Comparison of ENCODE assay signal across 1 cellular context in the genomic region with DNA sequence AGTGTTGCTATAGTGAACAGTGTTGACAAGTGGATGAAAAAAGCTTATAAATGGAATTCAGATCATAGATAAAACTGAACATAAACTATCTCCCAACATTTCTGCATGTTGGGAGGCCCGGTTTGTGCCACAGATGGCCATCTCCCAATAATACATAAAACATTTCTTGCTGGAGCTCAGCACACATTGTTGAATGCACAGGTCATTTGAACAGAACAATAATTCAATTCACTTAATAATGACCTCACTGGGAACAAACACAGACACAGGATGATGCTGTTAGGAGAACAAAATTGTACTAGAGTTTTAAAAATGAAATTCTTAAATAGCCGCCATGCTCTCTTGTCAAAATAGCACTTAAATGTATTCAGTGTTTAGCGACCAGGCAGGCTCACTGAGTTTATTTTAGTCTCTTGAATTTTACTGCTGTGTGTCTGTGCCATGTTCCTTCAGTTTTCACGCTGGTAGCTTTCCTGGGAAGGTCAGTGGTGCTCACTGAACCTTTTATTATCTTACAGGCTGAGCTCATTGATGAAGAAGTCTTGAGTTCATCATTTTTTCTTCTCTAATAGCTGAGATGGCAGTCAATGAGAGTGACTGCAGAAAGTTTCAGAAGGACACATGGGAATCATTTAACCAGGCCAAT.
TF ChIP-seq lines count a peak whose summit lies in the region.

No MANE protein-coding gene starts in this region.

TF ChIP-seq in IMR-90, 13 proteins besides CTCF, POLR2A, EP300 and RAD21 (continued from another document):
- TF ChIP-seq, protein P1, sequence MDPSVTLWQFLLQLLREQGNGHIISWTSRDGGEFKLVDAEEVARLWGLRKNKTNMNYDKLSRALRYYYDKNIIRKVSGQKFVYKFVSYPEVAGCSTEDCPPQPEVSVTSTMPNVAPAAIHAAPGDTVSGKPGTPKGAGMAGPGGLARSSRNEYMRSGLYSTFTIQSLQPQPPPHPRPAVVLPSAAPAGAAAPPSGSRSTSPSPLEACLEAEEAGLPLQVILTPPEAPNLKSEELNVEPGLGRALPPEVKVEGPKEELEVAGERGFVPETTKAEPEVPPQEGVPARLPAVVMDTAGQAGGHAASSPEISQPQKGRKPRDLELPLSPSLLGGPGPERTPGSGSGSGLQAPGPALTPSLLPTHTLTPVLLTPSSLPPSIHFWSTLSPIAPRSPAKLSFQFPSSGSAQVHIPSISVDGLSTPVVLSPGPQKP (IDR thresholded peaks at IDR 0.05; ENCODE audit: borderline replicate concordance, low read depth, low read length): no peak
- TF ChIP-seq RCOR1 (IDR thresholded peaks at IDR 0.05; ENCODE audit: insufficient replicate concordance, low read length): no peak
- TF ChIP-seq, protein P2, sequence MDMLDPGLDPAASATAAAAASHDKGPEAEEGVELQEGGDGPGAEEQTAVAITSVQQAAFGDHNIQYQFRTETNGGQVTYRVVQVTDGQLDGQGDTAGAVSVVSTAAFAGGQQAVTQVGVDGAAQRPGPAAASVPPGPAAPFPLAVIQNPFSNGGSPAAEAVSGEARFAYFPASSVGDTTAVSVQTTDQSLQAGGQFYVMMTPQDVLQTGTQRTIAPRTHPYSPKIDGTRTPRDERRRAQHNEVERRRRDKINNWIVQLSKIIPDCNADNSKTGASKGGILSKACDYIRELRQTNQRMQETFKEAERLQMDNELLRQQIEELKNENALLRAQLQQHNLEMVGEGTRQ (IDR thresholded peaks at IDR 0.05; ENCODE audit: low read depth, low read length): no peak
- no peak for TF ChIP-seq MAZ (IDR thresholded peaks at IDR 0.05; ENCODE audit: borderline replicate concordance, low read depth, low read length)
- no peak for TF ChIP-seq NFE2L2 (IDR thresholded peaks at IDR 0.05; ENCODE audit: low read depth, low read length)
- TF ChIP-seq SMC3 (IDR thresholded peaks at IDR 0.05; ENCODE audit: low read depth, low read length): no peak
- TF ChIP-seq MXI1 (IDR thresholded peaks at IDR 0.05; ENCODE audit: borderline replicate concordance, low read depth, low read length): no peak
- TF ChIP-seq RFX5 (IDR thresholded peaks at IDR 0.05; ENCODE audit: low read depth, low read length): no peak
- TF ChIP-seq CHD1 (IDR thresholded peaks at IDR 0.05; ENCODE audit: low read depth, low read length): no peak
